ENCODE assay signal across 32 cellular contexts in the genomic region with DNA sequence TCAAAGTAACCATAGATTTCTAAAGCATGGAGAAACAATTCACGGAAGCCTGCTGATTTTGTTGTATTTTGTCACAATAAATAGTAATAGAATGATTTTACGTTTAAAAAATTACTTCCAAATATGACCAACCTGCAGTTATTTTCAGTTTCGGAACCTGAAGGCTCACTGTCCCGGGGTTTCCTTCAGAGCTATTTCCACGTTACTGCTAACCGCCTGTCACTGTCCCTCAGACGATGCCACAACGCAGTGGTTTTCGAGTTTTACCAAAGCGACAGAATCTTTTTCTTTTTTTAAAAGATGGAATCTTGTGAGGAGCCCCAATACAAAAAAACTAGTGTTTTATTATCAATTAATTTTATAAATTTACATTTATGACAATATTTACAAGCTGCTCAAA.
"Had no signal": no experiment of that assay in that cellular context is flagged by ENCODE, and none has a peak within 500 bp of the region (broad histone marks: within the 10 kb centered on the region; RNA-seq: fewer than 3 reads in every experiment).

No MANE protein-coding gene starts in this region.

- DNase-seq: Kasumi-1, MG63, NCI-H1048, NCI-H1092 treated with DMSO at 0.1 percent for 48 hours, NCI-H1105 treated with DMSO at 0.1 percent for 48 hours, NCI-H1417, NCI-H1436, NCI-H146, NCI-H1694, NCI-H187, NCI-H1930, NCI-H2029 treated with DMSO at 0.1 percent for 48 hours, NCI-H2081 treated with DMSO at 0.1 percent for 48 hours, NCI-H2107, NCI-H2171, NCI-H226, NCI-H446 treated with DMSO at 0.1 percent for 48 hours, NCI-H510A, NCI-H524, NCI-H526, NCI-H69, NCI-H748 treated with DMSO at 0.1 percent for 48 hours, NCI-H82, PC-9, SHP77, SIG-M5, SJCRH30, SW 1271 had no signal

- H3K4me1 ChIP-seq: SJCRH30 had no signal

- H3K4me3 ChIP-seq: MG63, PC-9, SJCRH30, SK-N-MC had no signal

- H3K9me3 ChIP-seq: MG63, SJCRH30 had no signal

- H3K27ac ChIP-seq: PC-9, RWPE1, SJCRH30, SK-N-MC had no signal

- H3K36me3 ChIP-seq: MG63, SJCRH30 had no signal

- H2AFZ ChIP-seq: PC-9 had no signal

- H3K4me2 ChIP-seq: PC-9 had no signal

- ATAC-seq: Panc1, Right ventricle myocardium inferior had no signal

- H3K27me3 ChIP-seq: MG63, SJCRH30 had no signal
